In genomic region chr1:52034050-52034384, GRCh38 we compare ENCODE assay signal across 8 cellular contexts. TPM values are rescaled to one million over a fixed set of nuclear protein-coding genes. Genes with fewer than 3 reads are reported as not detected.
DNase-seq lines count a peak whose midpoint lies in the region; ATAC-seq and TF ChIP-seq lines count a peak whose summit lies in the region.

No MANE protein-coding gene starts in this region.

- H3K4me3 Mint-ChIP-seq in activated CD4-positive, alpha-beta T cell treated with anti-CD3 and anti-CD28 coated beads for 36 hours: peak overlapping the region; percentile 91

- POLR2A ChIA-PET in activated CD4-positive, alpha-beta T cell treated with anti-CD3 and anti-CD28 coated beads for 36 hours (lab: Charles Lee): interaction anchor here (0.9 kb wide), 1 partner anchor 28 kb away, joined by 3 read pairs; no protein-coding TSS in a partner anchor

- 94 to 99% (median 95%) methylated on average over 2 of the region's 2 CpGs for WGBS in adrenal gland, 4 donors

- intact Hi-C loops in activated CD4-positive, alpha-beta T cell treated with anti-CD3 and anti-CD28 coated beads for 36 hours (cut with DNase I, micrococcal nuclease): loop anchor here in 1 of 2 experiments (5.0 to 10.0 kb wide), 2 partner anchors 981 to 1293 kb away; partner anchors contain the start of gene LRP8
- intact Hi-C loops in adrenal gland (cut with DNase I) (no loop called here), left lung (cut with DNase I) (no loop called here)

- DNase-seq in activated CD4-positive, alpha-beta T cell treated with anti-CD3 and anti-CD28 coated beads for 36 hours: no peak
- no peak for DNase-seq in activated CD4-positive, alpha-beta T cell treated with anti-CD3 and anti-CD28 coated beads, Interleukin-2, amount 50 U/mL, for 4 hours
- DNase-seq in adrenal gland (no peak), left lung (no peak), inferior parietal cortex (ENCODE audit: extremely low spot score) (no peak)
- DNase-seq in effector CD8-positive, alpha-beta T cell (lab: John Stamatoyannopoulos, UW): no peak

- H3K4me1 Mint-ChIP-seq in activated CD4-positive, alpha-beta T cell treated with anti-CD3 and anti-CD28 coated beads for 36 hours: peaks cover 32% of the 10 kb centered on the region

- peaks cover 43% of the 10 kb centered on the region for H3K36me3 Mint-ChIP-seq in activated CD4-positive, alpha-beta T cell treated with anti-CD3 and anti-CD28 coated beads for 36 hours (ENCODE audit: low read depth)

- no peak for TF ChIP-seq POLR2A in adrenal gland (IDR thresholded peaks at IDR 0.05)

- CTCF ChIA-PET in activated CD4-positive, alpha-beta T cell treated with anti-CD3 and anti-CD28 coated beads for 36 hours (lab: Charles Lee): interaction anchor here (1.4 kb wide), 1 partner anchor 15 kb away, joined by 3 read pairs; no protein-coding TSS in a partner anchor

- H3K36me3 ChIP-seq in adrenal gland (replicated peaks in 1 of 2): no peaks in the 10 kb centered on the region
- peaks cover 0 to 19% of the 10 kb centered on the region in 2 donors for H3K36me3 ChIP-seq in left lung

- H3K27ac Mint-ChIP-seq in activated CD4-positive, alpha-beta T cell treated with anti-CD3 and anti-CD28 coated beads for 36 hours: peak overlapping the region; percentile 93

- H3K9me3 ChIP-seq in adrenal gland (replicated peaks in 1 of 3) (no peaks in the 10 kb centered on the region), left lung (no peaks in the 10 kb centered on the region)

- peak overlapping the region in 1 of 4 donors; percentile 80 for H3K4me3 ChIP-seq in adrenal gland
- H3K4me3 ChIP-seq in left lung: peak overlapping the region in 1 of 2 donors; percentile 75

- H3K9me3 Mint-ChIP-seq in activated CD4-positive, alpha-beta T cell treated with anti-CD3 and anti-CD28 coated beads for 36 hours (ENCODE audit: low read depth): no peaks in the 10 kb centered on the region

- TF ChIP-seq CTCF in adrenal gland (IDR thresholded peaks at IDR 0.05) (no peak), left lung (IDR thresholded peaks at IDR 0.05) (no peak)

- no peaks in the 10 kb centered on the region for H3K27me3 Mint-ChIP-seq in activated CD4-positive, alpha-beta T cell treated with anti-CD3 and anti-CD28 coated beads for 36 hours

- H3K27ac ChIP-seq in adrenal gland: peak overlapping the region; percentile 70 to 97 (median 92)
- peak overlapping the region; percentile 87 to 93 for H3K27ac ChIP-seq in left lung
- H3K27ac ChIP-seq in temporal lobe (ENCODE audit: low read depth, low read length): peak overlapping the region; percentile 77

- no peak for ATAC-seq in activated CD4-positive, alpha-beta T cell treated with anti-CD3 and anti-CD28 coated beads for 36 hours
- ATAC-seq in left lung (no peak), GM21381 (IDR thresholded peaks at IDR 0.05; ENCODE audit: unreplicated experiment) (no peak)

- peaks cover 14 to 33% of the 10 kb centered on the region in 2 donors for H3K4me1 ChIP-seq in adrenal gland (replicated peaks in 1 of 2)
- peaks cover 14 to 37% of the 10 kb centered on the region in 2 donors for H3K4me1 ChIP-seq in left lung

- H3K27me3 ChIP-seq in adrenal gland: no peaks in the 10 kb centered on the region
- no peaks in the 10 kb centered on the region for H3K27me3 ChIP-seq in left lung

RNA-seq across cellular contexts. Expression of gene KTI12, which starts 0.4 kb away (rescaled TPM):
- 10 to 100 TPM in 1 of 2 experiments, 1 to 10 TPM in 1; 7.6 to 12.3 TPM for total RNA-seq in activated CD4-positive, alpha-beta T cell treated with anti-CD3 and anti-CD28 coated beads for 36 hours
- total RNA-seq in adrenal gland (10 to 100 TPM; 10.8 to 20.4 (median 13.1) TPM), left lung (1 to 10 TPM; 7.2 to 8.6 TPM), temporal lobe (5.2 TPM)
- 1 to 10 TPM; 4.7 to 9.1 (median 6.2) TPM for polyA plus RNA-seq in adrenal gland

RNA-seq across cellular contexts. Expression of gene TXNDC12, which starts 21.0 kb away (rescaled TPM):
- total RNA-seq in activated CD4-positive, alpha-beta T cell treated with anti-CD3 and anti-CD28 coated beads for 36 hours: 10 to 100 TPM; 21.9 to 31.5 TPM
- total RNA-seq in adrenal gland (10 to 100 TPM; 37.4 to 69.5 (median 51.9) TPM), left lung (10 to 100 TPM; 43.5 to 52.3 TPM), temporal lobe (14.3 TPM)
- polyA plus RNA-seq in adrenal gland: 10 to 100 TPM; 14.5 to 18.7 (median 18.7) TPM

RNA-seq across cellular contexts. Expression of gene BTF3L4, which starts 22.1 kb away (rescaled TPM):
- 10 to 100 TPM; 33.8 to 37.8 TPM for total RNA-seq in activated CD4-positive, alpha-beta T cell treated with anti-CD3 and anti-CD28 coated beads for 36 hours
- total RNA-seq in adrenal gland (10 to 100 TPM; 39.4 to 99.6 (median 54.5) TPM), left lung (10 to 100 TPM; 35.6 to 45.5 TPM), temporal lobe (112 TPM)
- polyA plus RNA-seq in adrenal gland: 100 to 1,000 TPM in 1 of 3 donors, 10 to 100 TPM in 2; 47.6 to 126 (median 72.3) TPM

RNA-seq across cellular contexts. Expression of gene RAB3B, which starts 43.5 kb away (rescaled TPM):
- under 1 TPM; 0.07 to 0.11 TPM for total RNA-seq in activated CD4-positive, alpha-beta T cell treated with anti-CD3 and anti-CD28 coated beads for 36 hours
- 1 to 10 TPM in 6 of 8 donors, under 1 TPM in 2; 0.48 to 9.2 (median 2.1) TPM for total RNA-seq in adrenal gland
- polyA plus RNA-seq in adrenal gland: 1 to 10 TPM in 2 of 3 donors, under 1 TPM in 1; 0.20 to 4.9 (median 1.2) TPM
- under 1 TPM; 0.05 to 0.06 TPM for total RNA-seq in left lung
- 12.5 TPM for total RNA-seq in temporal lobe
